Comparison of ENCODE assay signal across 23 cellular contexts in genomic region chr3:118966700-118967099, GRCh38.
DNase-seq lines count a peak whose midpoint lies in the region; FAIRE-seq and TF ChIP-seq lines count a peak whose summit lies in the region.
"Had no signal": no experiment of that assay in that cellular context is flagged by ENCODE, and none has a peak within 500 bp of the region (broad histone marks: within the 10 kb centered on the region; RNA-seq: fewer than 3 reads in every experiment).

No MANE protein-coding gene starts in this region.

- no peak overlapping the region for H2AK5ac ChIP-seq in neuronal stem cell (ENCODE audit: low read depth, low read length)

- H3K14ac ChIP-seq in neuronal stem cell (ENCODE audit: low read length): no peak overlapping the region

- no peaks in the 10 kb centered on the region for H3K36me3 ChIP-seq in neuronal stem cell (replicated peaks in 1 of 2; ENCODE audit: control insufficient read depth in 2 of 2, insufficient read depth in 2 of 2, low read length in 2 of 2)
- H3K36me3 ChIP-seq: BLaER1, HAP-1 had no signal

- H3K4me3 ChIP-seq in neuronal stem cell (ENCODE audit: low read length in 2 of 2): no peak overlapping the region
- H3K4me3 ChIP-seq: BLaER1, GM12878, GM23338, HAP-1 had no signal

- no peak overlapping the region for H2BK120ac ChIP-seq in neuronal stem cell (ENCODE audit: low read depth, low read length)

- peaks cover 0 to 10% of the 10 kb centered on the region in 2 donors for H3K4me1 ChIP-seq in neuronal stem cell (ENCODE audit: control insufficient read depth in 2 of 2, insufficient read depth in 1 of 2, low read depth in 1 of 2, low read length in 2 of 2)
- H3K4me1 ChIP-seq: Caco-2 had no signal

- no peak overlapping the region for H3K18ac ChIP-seq in neuronal stem cell (ENCODE audit: low read length)

- H2BK12ac ChIP-seq in neuronal stem cell (ENCODE audit: low read length): no peak overlapping the region

- H3K23ac ChIP-seq in neuronal stem cell (ENCODE audit: low read depth, low read length, poor library complexity): no peak overlapping the region

- peak; percentile 25 for DNase-seq in activated CD4-positive, alpha-beta T cell treated with anti-CD3 and anti-CD28 coated beads, Interleukin-2, amount 10 ng/mL, durations not matched to agents 24 days and 14 days
- DNase-seq in activated CD4-positive, alpha-beta T cell treated with anti-CD3 and anti-CD28 coated beads for 1 hour: no peak
- DNase-seq in inferior parietal cortex (ENCODE audit: extremely low spot score) (peak; percentile 34), neuronal stem cell (ENCODE audit: low spot score) (peak; percentile 18), substantia nigra (lab: John Stamatoyannopoulos, UW) (no peak), H54 (ENCODE audit: insufficient read length, low spot score) (no peak), GM13976 (ENCODE audit: low spot score) (no peak)
- DNase-seq: Caco-2; CD4-positive, CD25-positive, alpha-beta regulatory T cell; CD8-positive, alpha-beta T cell; DMS153; DND-41; HFFc6 had no signal

- H3K27ac ChIP-seq in neuronal stem cell (replicated peaks; ENCODE audit: low read length) (peak overlapping the region; percentile 13), substantia nigra (ENCODE audit: low read depth, low read length, poor library complexity, severe bottlenecking) (no peak overlapping the region)
- H3K27ac ChIP-seq: 22Rv1, BLaER1, C4-2B had no signal

- no peak for TF ChIP-seq CTCF in GM13976 (IDR thresholded peaks at IDR 0.05; ENCODE audit: borderline replicate concordance, control extremely low read depth, extremely low read depth, insufficient read depth, missing control alignments)

- H3K4me2 ChIP-seq in neuronal stem cell (ENCODE audit: insufficient read depth, low read length, poor library complexity, severe bottlenecking): no peak overlapping the region
- H3K4me2 ChIP-seq: BLaER1, GM23338 had no signal

- no peaks in the 10 kb centered on the region for H3K9me3 Mint-ChIP-seq in activated CD4-positive, alpha-beta T cell treated with anti-CD3 and anti-CD28 coated beads, Interleukin-2, amount 10 ng/mL, durations not matched to agents 24 days and 14 days
- H3K9me3 Mint-ChIP-seq: CD4-positive, CD25-positive, alpha-beta regulatory T cell; CD8-positive, alpha-beta T cell; GM23338; HFFc6 had no signal

- intact Hi-C loops in activated CD4-positive, alpha-beta T cell treated with anti-CD3 and anti-CD28 coated beads, Interleukin-2, amount 10 ng/mL, durations not matched to agents 24 days and 14 days (cut with micrococcal nuclease): no loop called here

- no peaks in the 10 kb centered on the region for H3K4me1 Mint-ChIP-seq in activated CD4-positive, alpha-beta T cell treated with anti-CD3 and anti-CD28 coated beads, Interleukin-2, amount 10 ng/mL, durations not matched to agents 24 days and 14 days
- H3K4me1 Mint-ChIP-seq: B cell; CD4-positive, CD25-positive, alpha-beta regulatory T cell had no signal

- H2BK15ac ChIP-seq in neuronal stem cell (ENCODE audit: low read length): no peak overlapping the region

- no peaks in the 10 kb centered on the region for H3K9me3 ChIP-seq in neuronal stem cell (replicated peaks in 1 of 2; ENCODE audit: control insufficient read depth in 2 of 2, insufficient read depth in 1 of 2, low read depth in 1 of 2, low read length in 2 of 2)
- H3K9me3 ChIP-seq: BLaER1, Caco-2, HAP-1 had no signal

- no peak overlapping the region for H4K8ac ChIP-seq in neuronal stem cell (ENCODE audit: low read depth, low read length)

- no peak overlapping the region for H3K4ac ChIP-seq in neuronal stem cell (ENCODE audit: low read length)

- H3K79me1 ChIP-seq in neuronal stem cell (ENCODE audit: low read depth, low read length): no peaks in the 10 kb centered on the region

- no peaks in the 10 kb centered on the region for H3K36me3 Mint-ChIP-seq in activated CD4-positive, alpha-beta T cell treated with anti-CD3 and anti-CD28 coated beads, Interleukin-2, amount 10 ng/mL, durations not matched to agents 24 days and 14 days (ENCODE audit: low read depth)
- H3K36me3 Mint-ChIP-seq: CD4-positive, CD25-positive, alpha-beta regulatory T cell; CD8-positive, alpha-beta T cell had no signal

- no peak for FAIRE-seq in H54 (lab: Jason Lieb, UNC)
- FAIRE-seq: A204.1, G401.6, GM12878, GM18507 had no signal

- H2AFZ ChIP-seq in neuronal stem cell (ENCODE audit: low read length): no peak overlapping the region
- H2AFZ ChIP-seq: GM23338 had no signal

- TF ChIP-seq POLR2A in H54 (IDR thresholded peaks at IDR 0.05; ENCODE audit: low read depth, low read length): no peak

- in situ Hi-C loops in GM13976 (cut with MboI; ENCODE audit: low sequenced_read_pairs, unreplicated experiment): no loop called here

- no CpG with 5 or more reads among the region's 2 CpGs for WGBS in neuronal stem cell (ENCODE audit: extremely low coverage in 2 of 2, insufficient read length in 2 of 2, insufficient replicate concordance in 1 of 2), 2 donors

- H2BK5ac ChIP-seq in neuronal stem cell (ENCODE audit: low read length): no peak overlapping the region

- no peak overlapping the region for H4K91ac ChIP-seq in neuronal stem cell (ENCODE audit: low read depth, low read length, poor library complexity)

- H3K27me3 Mint-ChIP-seq in activated CD4-positive, alpha-beta T cell treated with anti-CD3 and anti-CD28 coated beads, Interleukin-2, amount 10 ng/mL, durations not matched to agents 24 days and 14 days: peaks cover 28% of the 10 kb centered on the region

- no peaks in the 10 kb centered on the region for H3K27me3 ChIP-seq in neuronal stem cell (ENCODE audit: control insufficient read depth in 3 of 3, insufficient read depth in 3 of 3, low read depth in 1 of 3, low read length in 3 of 3)
- H3K27me3 ChIP-seq: BLaER1 had no signal

- H3K4me3 Mint-ChIP-seq in activated CD4-positive, alpha-beta T cell treated with anti-CD3 and anti-CD28 coated beads, Interleukin-2, amount 10 ng/mL, durations not matched to agents 24 days and 14 days: no peak overlapping the region
- H3K4me3 Mint-ChIP-seq: B cell; CD4-positive, CD25-positive, alpha-beta regulatory T cell; CD8-positive, alpha-beta T cell; GM23338; HFFc6 had no signal

- H3K9ac ChIP-seq in neuronal stem cell (ENCODE audit: low read depth, low read length, poor library complexity): no peak overlapping the region
- H3K9ac ChIP-seq: BLaER1 had no signal

- no peak overlapping the region for H3K27ac Mint-ChIP-seq in activated CD4-positive, alpha-beta T cell treated with anti-CD3 and anti-CD28 coated beads, Interleukin-2, amount 10 ng/mL, durations not matched to agents 24 days and 14 days
- H3K27ac Mint-ChIP-seq: B cell; CD4-positive, CD25-positive, alpha-beta regulatory T cell; CD8-positive, alpha-beta T cell; GM23338; HFFc6 had no signal

Comparison
In these comparisons a context has a peak if more than half of its experiments do, and no peak if none do; other contexts are left out.
1. DNase-seq: peak in activated CD4-positive, alpha-beta T cell treated with anti-CD3 and anti-CD28 coated beads, Interleukin-2, amount 10 ng/mL, durations not matched to agents 24 days and 14 days (single experiment), inferior parietal cortex (single experiment) and neuronal stem cell (single experiment); none in activated CD4-positive, alpha-beta T cell treated with anti-CD3 and anti-CD28 coated beads for 1 hour (single experiment), substantia nigra (0 of 49), H54 (single experiment) and GM13976 (single experiment).